ENCODE assay signal across 1 cellular context in genomic region chr12:106495354-106495965, GRCh38.
TF ChIP-seq lines count a peak whose summit lies in the region.

No MANE protein-coding gene starts in this region.

TF ChIP-seq in WTC11, 78 proteins besides CTCF, POLR2A, EP300 and RAD21 (continued from another document):
- TF ChIP-seq E2F4 (CRISPR knock-in tag; IDR thresholded peaks at IDR 0.05; ENCODE audit: borderline replicate concordance, low read depth) = no peak
- TF ChIP-seq ZNF396 (CRISPR knock-in tag; IDR thresholded peaks at IDR 0.05; ENCODE audit: borderline replicate concordance) = no peak
- TF ChIP-seq ELF4 (CRISPR knock-in tag; IDR thresholded peaks at IDR 0.05; ENCODE audit: low read depth) = no peak
- no peak for TF ChIP-seq NFE2L1 (CRISPR knock-in tag; IDR thresholded peaks at IDR 0.05)
